18 cellular contexts compared by ENCODE assay signal in the genomic region with DNA sequence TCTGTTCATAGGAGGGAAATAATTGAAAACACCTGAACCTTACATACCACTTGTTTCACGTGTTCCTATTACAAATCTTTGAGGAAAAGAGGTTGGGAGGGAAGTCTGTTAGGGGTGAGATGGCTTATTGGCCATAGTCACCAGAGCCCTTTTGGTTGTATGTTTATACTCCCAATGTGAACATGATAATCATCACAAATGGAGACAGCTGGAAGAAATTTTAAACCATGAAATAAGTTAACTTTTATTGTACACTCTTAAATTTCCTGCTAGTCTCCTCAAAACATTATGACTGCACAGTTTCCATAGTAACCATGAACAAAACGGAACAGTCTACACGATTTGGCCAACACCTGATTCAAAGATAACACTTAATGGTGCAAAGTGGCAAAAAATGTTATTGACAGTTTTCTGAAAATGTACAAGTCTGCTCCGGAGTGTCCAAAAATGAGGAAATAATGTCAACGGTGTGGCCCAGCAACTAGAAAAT. TPM values are rescaled to one million over a fixed set of nuclear protein-coding genes. Genes with fewer than 3 reads are reported as not detected.
A peak's percentile ranks its signal among the peaks of the same experiment; 100 is the strongest.
DNase-seq lines count a peak whose midpoint lies in the region; ATAC-seq and TF ChIP-seq lines count a peak whose summit lies in the region.
"Had no signal": no experiment of that assay in that cellular context is flagged by ENCODE, and none has a peak within 500 bp of the region (broad histone marks: within the 10 kb centered on the region; RNA-seq: fewer than 3 reads in every experiment).

No MANE protein-coding gene starts in this region.

- peak; percentile 50 for ATAC-seq in effector memory CD8-positive, alpha-beta T cell (replicated peaks)
- no peak for ATAC-seq in GM18520 (IDR thresholded peaks at IDR 0.05; ENCODE audit: unreplicated experiment)
- no peak for ATAC-seq in HG03565 (IDR thresholded peaks at IDR 0.05; ENCODE audit: unreplicated experiment)
- no peak for ATAC-seq in GM18868 (IDR thresholded peaks at IDR 0.05; ENCODE audit: unreplicated experiment)

- DNase-seq in AG09319 (ENCODE audit: extremely low read depth, low read depth) (peak; percentile 66), M059J (ENCODE audit: low read depth) (peak; percentile 70), lung microvascular endothelial cell (ENCODE audit: low read depth in 2 of 2) (peak; percentile 14 to 30), NCI-H748 (lab: John Stamatoyannopoulos, UW; ENCODE audit: unreplicated experiment) (no peak)
- DNase-seq in effector memory CD8-positive, alpha-beta T cell = no peak
- DNase-seq: activated CD4-positive, CD25-positive, alpha-beta regulatory T cell; activated naive CD4-positive, alpha-beta T cell treated with anti-CD3 and anti-CD28 coated beads, Interleukin-2, amount 10 ng/mL, durations not matched to agents 7 days and 5 days; DMS 273 treated with DMSO at 0.1 percent for 48 hours; occipital lobe; spleen; T-helper 1 cell had no signal

- H3K27ac Mint-ChIP-seq in effector memory CD8-positive, alpha-beta T cell = no peak overlapping the region
- H3K27ac Mint-ChIP-seq: activated naive CD4-positive, alpha-beta T cell treated with anti-CD3 and anti-CD28 coated beads, Interleukin-2, amount 10 ng/mL, durations not matched to agents 7 days and 5 days; memory B cell had no signal

- H3K4me3 Mint-ChIP-seq in effector memory CD8-positive, alpha-beta T cell = no peak overlapping the region
- H3K4me3 Mint-ChIP-seq: activated naive CD4-positive, alpha-beta T cell treated with anti-CD3 and anti-CD28 coated beads, Interleukin-2, amount 10 ng/mL, durations not matched to agents 7 days and 5 days; memory B cell had no signal

- no peaks in the 10 kb centered on the region for H3K9me3 Mint-ChIP-seq in effector memory CD8-positive, alpha-beta T cell
- H3K9me3 Mint-ChIP-seq: memory B cell had no signal

- no peaks in the 10 kb centered on the region for H3K36me3 Mint-ChIP-seq in effector memory CD8-positive, alpha-beta T cell (ENCODE audit: insufficient read depth)
- H3K36me3 Mint-ChIP-seq: activated naive CD4-positive, alpha-beta T cell treated with anti-CD3 and anti-CD28 coated beads, Interleukin-2, amount 10 ng/mL, durations not matched to agents 7 days and 5 days; memory B cell had no signal

- H3K27me3 Mint-ChIP-seq in effector memory CD8-positive, alpha-beta T cell = peaks cover 13 to 14% of the 10 kb centered on the region in 2 donors
- H3K27me3 Mint-ChIP-seq: activated naive CD4-positive, alpha-beta T cell treated with anti-CD3 and anti-CD28 coated beads, Interleukin-2, amount 10 ng/mL, durations not matched to agents 7 days and 5 days had no signal

- H3K4me1 Mint-ChIP-seq in effector memory CD8-positive, alpha-beta T cell (ENCODE audit: low read depth in 2 of 2) = no peaks in the 10 kb centered on the region
- H3K4me1 Mint-ChIP-seq: activated naive CD4-positive, alpha-beta T cell treated with anti-CD3 and anti-CD28 coated beads, Interleukin-2, amount 10 ng/mL, durations not matched to agents 7 days and 5 days; memory B cell had no signal

- TF ChIP-seq CTCF in AG09319 (IDR thresholded peaks at IDR 0.05; ENCODE audit: low read depth, low read length) = no peak

RNA-seq across cellular contexts. Expression of gene LMNTD1, which starts 56.9 kb away (rescaled TPM):
- total RNA-seq in M059J (2014; rRNA removed; shearing (Covaris generic)) = 0.32 and 2.2 TPM in 2 replicates
- total RNA-seq in lung microvascular endothelial cell = under 0.01 TPM in 1 of 2 replicates, not detected in the other
- total RNA-seq: HT1080, OCI-LY7, spleen, subcutaneous adipose tissue had no signal

Comparison
In these comparisons a context has a peak if more than half of its experiments do, and no peak if none do; other contexts are left out.
1. DNase-seq: peak in AG09319 (single experiment), M059J (single experiment) and lung microvascular endothelial cell (2 of 2); none in effector memory CD8-positive, alpha-beta T cell (0 of 3) and NCI-H748 (single experiment).